ENCODE assay signal across 13 cellular contexts in the genomic region with DNA sequence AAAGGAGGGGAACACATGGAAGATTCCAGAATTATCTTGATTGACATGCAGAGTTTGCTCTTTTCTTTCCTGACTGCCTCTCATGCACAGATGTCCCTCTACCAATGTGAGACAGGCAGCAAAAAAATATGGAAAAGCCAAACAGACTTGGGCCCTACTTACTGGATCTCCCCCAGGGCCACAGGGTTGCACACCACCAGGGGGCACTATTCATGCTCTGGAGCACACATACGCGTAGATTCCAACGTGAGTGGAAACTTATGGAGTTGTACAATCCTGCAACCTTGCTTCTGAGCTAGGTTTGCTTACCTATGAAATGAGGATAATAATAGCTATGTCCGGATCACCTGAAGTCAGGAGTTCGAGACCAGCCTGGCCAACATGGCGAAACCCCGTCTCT.
DNase-seq lines count a peak whose midpoint lies in the region; ATAC-seq and TF ChIP-seq lines count a peak whose summit lies in the region.
"Had no signal": no experiment of that assay in that cellular context is flagged by ENCODE, and none has a peak within 500 bp of the region (broad histone marks: within the 10 kb centered on the region; RNA-seq: fewer than 3 reads in every experiment).

No MANE protein-coding gene starts in this region.

- no peak for TF ChIP-seq EP300 in stomach (IDR thresholded peaks at IDR 0.05)

- no peak overlapping the region for H3K9ac ChIP-seq in KMS-11

- no peaks in the 10 kb centered on the region for H4K20me1 ChIP-seq in KMS-11 (ENCODE audit: insufficient read depth)

- no peak overlapping the region for H3K4me2 ChIP-seq in KMS-11

- H3K27me3 Mint-ChIP-seq in progenitor cell of endocrine pancreas: no peaks in the 10 kb centered on the region

- no peak for TF ChIP-seq POLR2A in body of pancreas (IDR thresholded peaks at IDR 0.05)
- no peak for TF ChIP-seq POLR2A in stomach (IDR thresholded peaks at IDR 0.05)

- H3K27ac Mint-ChIP-seq in progenitor cell of endocrine pancreas: no peak overlapping the region
- H3K27ac Mint-ChIP-seq: immature natural killer cell had no signal

- H3K27me3 ChIP-seq in KMS-11 (ENCODE audit: insufficient read depth, low read depth): no peaks in the 10 kb centered on the region
- H3K27me3 ChIP-seq in body of pancreas: no peaks in the 10 kb centered on the region
- no peaks in the 10 kb centered on the region for H3K27me3 ChIP-seq in stomach

- TF ChIP-seq CTCF in GM10266 (IDR thresholded peaks at IDR 0.05; ENCODE audit: control insufficient read depth, insufficient read depth, low read depth, missing control alignments): peak; percentile 43
- peak; percentile 41; the same call in 1 of the 2 replicates for TF ChIP-seq CTCF in KMS-11 (conservative IDR thresholded peaks at IDR 0.05; ENCODE audit: low read depth, low read length)
- peak in 4 of 7 experiments; percentile 16 to 35 (median 19) for TF ChIP-seq CTCF in body of pancreas (IDR thresholded peaks at IDR 0.05)
- TF ChIP-seq CTCF in progenitor cell of endocrine pancreas (IDR thresholded peaks at IDR 0.05; ENCODE audit: unreplicated experiment): peak; percentile 19
- no peak for TF ChIP-seq CTCF in stomach (IDR thresholded peaks at IDR 0.05)

- H3K4me1 ChIP-seq in KMS-11 (ENCODE audit: low read depth, poor library complexity, severe bottlenecking) (no peaks in the 10 kb centered on the region), body of pancreas (peaks cover 16% of the 10 kb centered on the region), stomach (peaks cover 0 to 4% (median 0%) of the 10 kb centered on the region in 4 donors)

- H3K4me1 Mint-ChIP-seq in progenitor cell of endocrine pancreas (ENCODE audit: low read depth): no peaks in the 10 kb centered on the region
- H3K4me1 Mint-ChIP-seq: immature natural killer cell had no signal

- H2AFZ ChIP-seq in KMS-11 (ENCODE audit: low read depth): no peak overlapping the region

- H3K27ac ChIP-seq in KMS-11 (no peak overlapping the region), body of pancreas (no peak overlapping the region), stomach (no peak overlapping the region)

- WGBS in body of pancreas, 2 donors: 82 to 83% methylated on average over 7 of the region's 7 CpGs
- 82 to 94% (median 89%) methylated on average over 7 of the region's 7 CpGs for WGBS in stomach, 5 donors

- H3K9me3 ChIP-seq in body of pancreas: peaks cover 0 to 4% (median 0%) of the 10 kb centered on the region in 3 donors
- H3K9me3 ChIP-seq in stomach: peaks cover 0 to 8% (median 4%) of the 10 kb centered on the region in 4 donors

- no peak overlapping the region for H3K4me3 ChIP-seq in KMS-11 (IDR thresholded peaks at IDR 0.05; ENCODE audit: insufficient read depth, low read depth, low read length)
- no peak overlapping the region for H3K4me3 ChIP-seq in body of pancreas
- H3K4me3 ChIP-seq in stomach: no peak overlapping the region

- DNase-seq in GM10266 (ENCODE audit: extremely low spot score): no peak
- peak in 3 of 4 donors; percentile 20 to 38 (median 26) for DNase-seq in body of pancreas
- no peak for DNase-seq in progenitor cell of endocrine pancreas (ENCODE audit: low spot score, unreplicated experiment)
- no peak for DNase-seq in effector CD8-positive, alpha-beta T cell (lab: John Stamatoyannopoulos, UW)
- no peak for DNase-seq in head of caudate nucleus
- DNase-seq in OCI-M2 (lab: John Stamatoyannopoulos, UW; ENCODE audit: unreplicated experiment): no peak
- no peak for DNase-seq in stomach
- DNase-seq: cerebellar nuclear complex, HCEC 1CT, IMR-90, substantia nigra had no signal

- peaks cover 4% of the 10 kb centered on the region for H3K9me3 Mint-ChIP-seq in progenitor cell of endocrine pancreas (ENCODE audit: low read depth)

- H3K36me3 ChIP-seq in KMS-11 (ENCODE audit: insufficient read depth) (no peaks in the 10 kb centered on the region), body of pancreas (replicated peaks in 1 of 2; ENCODE audit: insufficient read depth in 1 of 2, low read depth in 2 of 2) (no peaks in the 10 kb centered on the region), stomach (peaks cover 0 to 13% (median 8%) of the 10 kb centered on the region in 4 donors)

- no peaks in the 10 kb centered on the region for H3K79me2 ChIP-seq in KMS-11 (ENCODE audit: insufficient read depth, low read depth)

- peaks cover 5% of the 10 kb centered on the region for H3K36me3 Mint-ChIP-seq in progenitor cell of endocrine pancreas (ENCODE audit: insufficient read depth)
- H3K36me3 Mint-ChIP-seq: immature natural killer cell had no signal

- no peak for ATAC-seq in body of pancreas

- intact Hi-C loops in body of pancreas (cut with DNase I): no loop called here
- intact Hi-C loops in head of caudate nucleus (cut with DNase I): no loop called here
- intact Hi-C loops in stomach (cut with DNase I; ENCODE audit: low total_unique reads): no loop called here

- no peak overlapping the region for H3K4me3 Mint-ChIP-seq in progenitor cell of endocrine pancreas (ENCODE audit: low read depth)
- H3K4me3 Mint-ChIP-seq: immature natural killer cell had no signal

Comparison
In these comparisons a context has a peak if more than half of its experiments do, and no peak if none do; other contexts are left out.
1. DNase-seq: peak in body of pancreas (3 of 4); none in GM10266 (single experiment), progenitor cell of endocrine pancreas (single experiment), effector CD8-positive, alpha-beta T cell (single experiment), head of caudate nucleus (0 of 42), OCI-M2 (single experiment) and stomach (single experiment).
2. CTCF ChIP-seq: peak in GM10266 (single experiment), KMS-11 (single experiment), body of pancreas (4 of 7) and progenitor cell of endocrine pancreas (single experiment); none in stomach (0 of 7).